15 cellular contexts compared by ENCODE assay signal in genomic region chr7:50394315-50394714, GRCh38. TPM values are rescaled to one million over a fixed set of nuclear protein-coding genes. Genes with fewer than 3 reads are reported as not detected.
DNase-seq lines count a peak whose midpoint lies in the region; ATAC-seq and TF ChIP-seq lines count a peak whose summit lies in the region.
"Had no signal": no experiment of that assay in that cellular context is flagged by ENCODE, and none has a peak within 500 bp of the region (broad histone marks: within the 10 kb centered on the region; RNA-seq: fewer than 3 reads in every experiment).

No MANE protein-coding gene starts in this region.

- TF ChIP-seq CTCF in dorsolateral prefrontal cortex (IDR thresholded peaks at IDR 0.05 in 54 of 56, conservative IDR thresholded peaks at IDR 0.05 in 2 of 56; ENCODE audit: low read depth in 1 of 56, partially characterized antibody in 56 of 56) (no peak), OCI-LY7 (conservative IDR thresholded peaks at IDR 0.05; ENCODE audit: low read length) (no peak)

- ATAC-seq in activated CD8-positive, alpha-beta memory T cell treated with anti-CD3 and anti-CD28 coated beads, Interleukin-2, amount 10 ng/mL, durations not matched to agents 7 days and 5 days = no peak
- ATAC-seq in naive B cell (ENCODE audit: low read depth in 2 of 2) = no peak
- ATAC-seq: SK-N-SH treated with all-trans-retinoic acid at 6 μM for 48 hours had no signal

- peaks cover 4% of the 10 kb centered on the region; the same call in 1 of the 2 replicates for H3K79me2 ChIP-seq in OCI-LY7 (ENCODE audit: insufficient read depth, low read depth, low read length)

- H4K20me1 ChIP-seq in OCI-LY7 (ENCODE audit: insufficient read depth, low read length) = no peaks in the 10 kb centered on the region

- peak overlapping the region; percentile 84 for H3K4me3 Mint-ChIP-seq in T-helper 1 cell treated with Interleukin-12 subunit alpha and Interleukin-12 subunit beta and Interleukin-4 antibody, amounts not matched to agents 30 μg/mL and 1 μg/mL, for 36 hours
- H3K4me3 Mint-ChIP-seq in CD8-positive, alpha-beta memory T cell = peak overlapping the region; percentile 60 to 85 (median 80)
- peak overlapping the region; percentile 44 for H3K4me3 Mint-ChIP-seq in activated CD8-positive, alpha-beta memory T cell treated with anti-CD3 and anti-CD28 coated beads, Interleukin-2, amount 10 ng/mL, durations not matched to agents 7 days and 5 days
- peak overlapping the region; percentile 64 to 93 (median 90) for H3K4me3 Mint-ChIP-seq in naive B cell

- no peak overlapping the region for H3K27ac ChIP-seq in CD8-positive, alpha-beta memory T cell (ENCODE audit: low read depth, low read length)
- H3K27ac ChIP-seq in dorsolateral prefrontal cortex (no peak overlapping the region), OCI-LY7 (ENCODE audit: low read depth, low read length, poor library complexity, severe bottlenecking) (no peak overlapping the region)
- H3K27ac ChIP-seq: 22Rv1 had no signal

- H3K27me3 ChIP-seq in CD8-positive, alpha-beta memory T cell (ENCODE audit: insufficient read depth, low read length, poor library complexity, severe bottlenecking) = no peaks in the 10 kb centered on the region
- H3K27me3 ChIP-seq in dorsolateral prefrontal cortex = peaks cover 0 to 8% (median 0%) of the 10 kb centered on the region in 45 donors
- H3K27me3 ChIP-seq: transverse colon had no signal

- BruUV-seq in OCI-LY7 (replicated peaks; lab: Mats Ljungman, UMichigan) = no TSS peak

- peaks cover 71% of the 10 kb centered on the region for H3K36me3 Mint-ChIP-seq in T-helper 1 cell treated with Interleukin-12 subunit alpha and Interleukin-12 subunit beta and Interleukin-4 antibody, amounts not matched to agents 30 μg/mL and 1 μg/mL, for 36 hours (ENCODE audit: low read depth)
- peaks cover 33 to 90% (median 49%) of the 10 kb centered on the region in 3 donors for H3K36me3 Mint-ChIP-seq in CD8-positive, alpha-beta memory T cell
- peaks cover 77% of the 10 kb centered on the region for H3K36me3 Mint-ChIP-seq in activated CD8-positive, alpha-beta memory T cell treated with anti-CD3 and anti-CD28 coated beads, Interleukin-2, amount 10 ng/mL, durations not matched to agents 7 days and 5 days
- peaks cover 62 to 70% of the 10 kb centered on the region in 2 donors for H3K36me3 Mint-ChIP-seq in naive B cell

- peak overlapping the region; percentile 95 for H3K27ac Mint-ChIP-seq in T-helper 1 cell treated with Interleukin-12 subunit alpha and Interleukin-12 subunit beta and Interleukin-4 antibody, amounts not matched to agents 30 μg/mL and 1 μg/mL, for 36 hours
- H3K27ac Mint-ChIP-seq in CD8-positive, alpha-beta memory T cell = peak overlapping the region; percentile 86 to 96 (median 94)
- H3K27ac Mint-ChIP-seq in activated CD8-positive, alpha-beta memory T cell treated with anti-CD3 and anti-CD28 coated beads, Interleukin-2, amount 10 ng/mL, durations not matched to agents 7 days and 5 days = peak overlapping the region; percentile 95
- H3K27ac Mint-ChIP-seq in naive B cell = peak overlapping the region; percentile 85 to 99 (median 96)

- H3K27me3 Mint-ChIP-seq in T-helper 1 cell treated with Interleukin-12 subunit alpha and Interleukin-12 subunit beta and Interleukin-4 antibody, amounts not matched to agents 30 μg/mL and 1 μg/mL, for 36 hours (ENCODE audit: low read depth) = no peaks in the 10 kb centered on the region
- H3K27me3 Mint-ChIP-seq in CD8-positive, alpha-beta memory T cell = peaks cover 0 to 4% of the 10 kb centered on the region in 2 donors
- no peaks in the 10 kb centered on the region for H3K27me3 Mint-ChIP-seq in activated CD8-positive, alpha-beta memory T cell treated with anti-CD3 and anti-CD28 coated beads, Interleukin-2, amount 10 ng/mL, durations not matched to agents 7 days and 5 days
- no peaks in the 10 kb centered on the region for H3K27me3 Mint-ChIP-seq in naive B cell

- H3K4me1 ChIP-seq in CD8-positive, alpha-beta memory T cell (ENCODE audit: insufficient read depth, low read length) = peaks cover 87% of the 10 kb centered on the region
- peaks cover 11% of the 10 kb centered on the region for H3K4me1 ChIP-seq in OCI-LY7 (ENCODE audit: insufficient read depth, low read length, poor library complexity, severe bottlenecking)
- H3K4me1 ChIP-seq: BE2C had no signal

- H3K4me1 Mint-ChIP-seq in T-helper 1 cell treated with Interleukin-12 subunit alpha and Interleukin-12 subunit beta and Interleukin-4 antibody, amounts not matched to agents 30 μg/mL and 1 μg/mL, for 36 hours (ENCODE audit: low read depth) = peaks cover 81% of the 10 kb centered on the region
- H3K4me1 Mint-ChIP-seq in CD8-positive, alpha-beta memory T cell = peaks cover 90 to 96% (median 95%) of the 10 kb centered on the region in 3 donors
- H3K4me1 Mint-ChIP-seq in activated CD8-positive, alpha-beta memory T cell treated with anti-CD3 and anti-CD28 coated beads, Interleukin-2, amount 10 ng/mL, durations not matched to agents 7 days and 5 days = peaks cover 84% of the 10 kb centered on the region
- H3K4me1 Mint-ChIP-seq in naive B cell = peaks cover 76 to 88% (median 86%) of the 10 kb centered on the region in 3 donors

- no peaks in the 10 kb centered on the region for H3K9me3 Mint-ChIP-seq in T-helper 1 cell treated with Interleukin-12 subunit alpha and Interleukin-12 subunit beta and Interleukin-4 antibody, amounts not matched to agents 30 μg/mL and 1 μg/mL, for 36 hours
- no peaks in the 10 kb centered on the region for H3K9me3 Mint-ChIP-seq in CD8-positive, alpha-beta memory T cell
- no peaks in the 10 kb centered on the region for H3K9me3 Mint-ChIP-seq in activated CD8-positive, alpha-beta memory T cell treated with anti-CD3 and anti-CD28 coated beads, Interleukin-2, amount 10 ng/mL, durations not matched to agents 7 days and 5 days (ENCODE audit: low read depth)
- peaks cover 0 to 10% (median 5%) of the 10 kb centered on the region in 7 donors for H3K9me3 Mint-ChIP-seq in naive B cell

- H3K4me3 ChIP-seq in CD8-positive, alpha-beta memory T cell (ENCODE audit: low read length) = peak overlapping the region; percentile 2
- H3K4me3 ChIP-seq in dorsolateral prefrontal cortex (no peak overlapping the region), OCI-LY7 (ENCODE audit: low read depth, low read length, poor library complexity, severe bottlenecking) (no peak overlapping the region)
- H3K4me3 ChIP-seq: transverse colon had no signal

- H2AFZ ChIP-seq in OCI-LY7 (ENCODE audit: low read length) = no peak overlapping the region

- intact Hi-C loops in dorsolateral prefrontal cortex (cut with DNase I) = no loop called here
- intact Hi-C loops in OCI-LY7 (cut with micrococcal nuclease; ENCODE audit: unreplicated experiment) = no loop called here

- POLR2A ChIA-PET in CD8-positive, alpha-beta memory T cell (lab: Charles Lee) = interaction anchor here (1.0 to 2.1 kb wide), 2 partner anchors 25 to 63 kb away, joined by 4 to 6 read pairs; no protein-coding TSS in a partner anchor
- POLR2A ChIA-PET in OCI-LY7 (lab: Charles Lee) = no interaction called here

- CTCF ChIA-PET in CD8-positive, alpha-beta memory T cell (lab: Charles Lee) = interaction anchor here (1.2 to 3.0 kb wide), 4 partner anchors 14 to 192 kb away, joined by 3 to 19 read pairs (median 10); no protein-coding TSS in a partner anchor
- CTCF ChIA-PET in activated CD8-positive, alpha-beta memory T cell treated with anti-CD3 and anti-CD28 coated beads, Interleukin-2, amount 10 ng/mL, durations not matched to agents 7 days and 5 days (lab: Charles Lee) = interaction anchor here (0.7 to 1.5 kb wide), 4 partner anchors 26 to 252 kb away, joined by 3 to 6 read pairs (median 3); no protein-coding TSS in a partner anchor
- CTCF ChIA-PET in OCI-LY7 (lab: Charles Lee; ENCODE audit: unreplicated experiment) = no interaction called here

- H3K4me2 ChIP-seq in OCI-LY7 (ENCODE audit: low read length) = no peak overlapping the region

- H3K9me3 ChIP-seq in CD8-positive, alpha-beta memory T cell (ENCODE audit: low read length) = no peaks in the 10 kb centered on the region
- H3K9me3 ChIP-seq in OCI-LY7 (ENCODE audit: low read length) = no peaks in the 10 kb centered on the region
- H3K9me3 ChIP-seq: BE2C, transverse colon had no signal

- H3K9me2 ChIP-seq in OCI-LY7 (ENCODE audit: insufficient read depth, low read length) = no peaks in the 10 kb centered on the region

- DNase-seq in T-helper 1 cell (no peak), naive B cell (no peak), dorsolateral prefrontal cortex (no peak), NCI-H2029 treated with DMSO at 0.1 percent for 48 hours (lab: John Stamatoyannopoulos, UW) (no peak), OCI-LY7 (ENCODE audit: low spot score) (no peak)
- DNase-seq in CD8-positive, alpha-beta memory T cell = no peak
- DNase-seq in activated CD8-positive, alpha-beta memory T cell treated with anti-CD3 and anti-CD28 coated beads, Interleukin-2, amount 10 ng/mL, durations not matched to agents 7 days and 5 days = no peak
- DNase-seq: anterior cingulate cortex, BE2C, mammary epithelial cell, NCI-H1436 had no signal

- peaks cover 70% of the 10 kb centered on the region for H3K36me3 ChIP-seq in CD8-positive, alpha-beta memory T cell (ENCODE audit: insufficient read depth, low read length)
- peaks cover 97% of the 10 kb centered on the region for H3K36me3 ChIP-seq in OCI-LY7 (ENCODE audit: insufficient read depth, low read length)
- H3K36me3 ChIP-seq: BE2C, transverse colon had no signal

RNA-seq across cellular contexts. Expression of gene FIGNL1, which starts 55.8 kb away (rescaled TPM):
- total RNA-seq in CD8-positive, alpha-beta memory T cell = 10 to 100 TPM; 45.1 TPM
- polyA plus RNA-seq in CD8-positive, alpha-beta memory T cell = 6.8 TPM
- total RNA-seq in activated CD8-positive, alpha-beta memory T cell treated with anti-CD3 and anti-CD28 coated beads, Interleukin-2, amount 10 ng/mL, durations not matched to agents 7 days and 5 days = 10 to 100 TPM; 40.6 to 48.7 TPM
- polyA plus RNA-seq in naive B cell (ENCODE audit: low read depth in 6 of 6) = 10 to 100 TPM in 5 of 6 donors, 1 to 10 TPM in 1; 4.8 to 26.2 (median 18.2) TPM
- total RNA-seq in dorsolateral prefrontal cortex = 10 to 100 TPM in 108 of 120 experiments, 1 to 10 TPM in 12; 5.0 to 24.4 (median 12.6) TPM
- 43.8 and 55.6 TPM in 2 replicates for total RNA-seq in OCI-LY7 (2014; rRNA removed; shearing (Covaris generic))
- total RNA-seq in OCI-LY7 (2022) = 41.5 and 48.0 TPM in 2 replicates
